In genomic region chr16:26569793-26570192, GRCh38 we compare ENCODE assay signal across 10 cellular contexts.
A peak's percentile ranks its signal among the peaks of the same experiment; 100 is the strongest.
DNase-seq lines count a peak whose midpoint lies in the region; ATAC-seq, FAIRE-seq and TF ChIP-seq lines count a peak whose summit lies in the region.
"Had no signal": no experiment of that assay in that cellular context is flagged by ENCODE, and none has a peak within 500 bp of the region (broad histone marks: within the 10 kb centered on the region; RNA-seq: fewer than 3 reads in every experiment).

No MANE protein-coding gene starts in this region.

- no peak overlapping the region for H2BK15ac ChIP-seq in mesenchymal stem cell (ENCODE audit: low read depth, poor library complexity, severe bottlenecking)

- H2BK5ac ChIP-seq in mesenchymal stem cell (ENCODE audit: low read depth, low read length, poor library complexity, severe bottlenecking) = no peak overlapping the region

- H2AFZ ChIP-seq in mesenchymal stem cell (ENCODE audit: low read depth, low read length) = no peak overlapping the region

- H3K27me3 ChIP-seq in left ventricle myocardium inferior (ENCODE audit: low read depth) = peaks cover 8% of the 10 kb centered on the region
- H3K27me3 ChIP-seq in endodermal cell (ENCODE audit: control insufficient read depth, insufficient read depth, low read length, poor library complexity, severe bottlenecking) = peaks cover 54% of the 10 kb centered on the region
- H3K27me3 ChIP-seq in CD4-positive, alpha-beta T cell (ENCODE audit: control insufficient read depth, insufficient read depth, low read length) = no peaks in the 10 kb centered on the region
- no peaks in the 10 kb centered on the region for H3K27me3 ChIP-seq in mesenchymal stem cell (ENCODE audit: control insufficient read depth in 1 of 2, insufficient read depth in 1 of 2, low read length in 2 of 2)

- H3K4me3 Mint-ChIP-seq in endodermal cell = no peak overlapping the region
- H3K4me3 Mint-ChIP-seq in CD4-positive, alpha-beta T cell = no peak overlapping the region

- no peak overlapping the region for H3K27ac Mint-ChIP-seq in endodermal cell
- no peak overlapping the region for H3K27ac Mint-ChIP-seq in CD4-positive, alpha-beta T cell
- H3K27ac Mint-ChIP-seq: activated T-helper 2 cell treated with anti-CD3 and anti-CD28 coated beads, Interferon-gamma antibody, Interleukin-2, Interleukin-4, amounts not matched to agents 10 μg/mL and 5 μg/mL and 100 μg/mL, durations not matched to agents 14 hours and 24 hours and 36 hours had no signal

- no peaks in the 10 kb centered on the region for H3K4me1 ChIP-seq in left ventricle myocardium inferior
- no peaks in the 10 kb centered on the region for H3K4me1 ChIP-seq in endodermal cell (ENCODE audit: control insufficient read depth, insufficient read depth, low read length)
- no peaks in the 10 kb centered on the region for H3K4me1 ChIP-seq in mesenchymal stem cell (ENCODE audit: control insufficient read depth, insufficient read depth, low read depth, low read length)

- TF ChIP-seq CTCF in left ventricle myocardium inferior (IDR thresholded peaks at IDR 0.05; ENCODE audit: borderline replicate concordance) (peak; percentile 44), endodermal cell (conservative IDR thresholded peaks at IDR 0.05) (peak; percentile 81), omental fat pad (IDR thresholded peaks at IDR 0.05) (no peak)
- no peak for TF ChIP-seq CTCF in CD4-positive, alpha-beta T cell (IDR thresholded peaks at IDR 0.05)

- CTCF ChIA-PET in CD4-positive, alpha-beta T cell (lab: Charles Lee) = interaction anchor here (1.1 kb wide), 1 partner anchor 10 kb away, joined by 6 read pairs; no protein-coding TSS in a partner anchor

- POLR2A ChIA-PET in CD4-positive, alpha-beta T cell (lab: Charles Lee) = interaction anchor here (1.6 kb wide), 1 partner anchor 10 kb away, joined by 4 read pairs; no protein-coding TSS in a partner anchor

- no peaks in the 10 kb centered on the region for H3K9me3 ChIP-seq in left ventricle myocardium inferior (replicated peaks)
- H3K9me3 ChIP-seq in endodermal cell (ENCODE audit: control insufficient read depth, low read length) = peaks cover 10% of the 10 kb centered on the region
- H3K9me3 ChIP-seq in CD4-positive, alpha-beta T cell (ENCODE audit: control insufficient read depth, low read length) = no peaks in the 10 kb centered on the region
- H3K9me3 ChIP-seq in mesenchymal stem cell (ENCODE audit: control insufficient read depth, low read length) = no peaks in the 10 kb centered on the region

- H3K14ac ChIP-seq in mesenchymal stem cell (ENCODE audit: low read length in 2 of 2) = no peak overlapping the region

- no peaks in the 10 kb centered on the region for H3K36me3 ChIP-seq in left ventricle myocardium inferior
- H3K36me3 ChIP-seq in endodermal cell (ENCODE audit: control insufficient read depth, insufficient read depth, low read length) = no peaks in the 10 kb centered on the region
- H3K36me3 ChIP-seq in mesenchymal stem cell (ENCODE audit: control insufficient read depth in 1 of 2, insufficient read depth in 2 of 2, low read depth in 1 of 2, low read length in 2 of 2) = no peaks in the 10 kb centered on the region

- no peak overlapping the region for H3K4me2 ChIP-seq in mesenchymal stem cell (ENCODE audit: low read length, poor library complexity, severe bottlenecking)

- no peak overlapping the region for H3K27ac ChIP-seq in left ventricle myocardium inferior (replicated peaks)
- no peak overlapping the region for H3K27ac ChIP-seq in endodermal cell (ENCODE audit: low read depth, low read length)
- no peak overlapping the region for H3K27ac ChIP-seq in CD4-positive, alpha-beta T cell (ENCODE audit: low read depth, low read length)
- H3K27ac ChIP-seq in mesenchymal stem cell (ENCODE audit: low read length, poor library complexity, severe bottlenecking) = no peak overlapping the region

- no peak overlapping the region for H2AK5ac ChIP-seq in mesenchymal stem cell (ENCODE audit: low read length, severe bottlenecking)

- peaks cover 56% of the 10 kb centered on the region for H3K27me3 Mint-ChIP-seq in endodermal cell (ENCODE audit: insufficient read depth)
- H3K27me3 Mint-ChIP-seq in CD4-positive, alpha-beta T cell = no peaks in the 10 kb centered on the region

- H3K9me3 Mint-ChIP-seq in endodermal cell = peaks cover 4% of the 10 kb centered on the region
- no peaks in the 10 kb centered on the region for H3K9me3 Mint-ChIP-seq in CD4-positive, alpha-beta T cell
- H3K9me3 Mint-ChIP-seq: activated T-helper 2 cell treated with anti-CD3 and anti-CD28 coated beads, Interferon-gamma antibody, Interleukin-2, Interleukin-4, amounts not matched to agents 10 μg/mL and 5 μg/mL and 100 μg/mL, durations not matched to agents 14 hours and 24 hours and 36 hours had no signal

- no peak overlapping the region for H3K23ac ChIP-seq in mesenchymal stem cell (ENCODE audit: low read length in 2 of 2)

- H3K4me1 Mint-ChIP-seq in endodermal cell = peaks cover 3% of the 10 kb centered on the region
- no peaks in the 10 kb centered on the region for H3K4me1 Mint-ChIP-seq in CD4-positive, alpha-beta T cell (ENCODE audit: low read depth)

- ATAC-seq in left ventricle myocardium superior = no peak
- no peak for ATAC-seq in omental fat pad (ENCODE audit: low FRiP score)
- no peak for ATAC-seq in CD4-positive, alpha-beta T cell (ENCODE audit: poor library complexity)

- no peak overlapping the region for H3K4ac ChIP-seq in mesenchymal stem cell (ENCODE audit: low read depth in 1 of 2, low read length in 2 of 2)

- H2BK12ac ChIP-seq in mesenchymal stem cell (ENCODE audit: low read length in 2 of 2) = no peak overlapping the region

- no peaks in the 10 kb centered on the region for H3K79me1 ChIP-seq in mesenchymal stem cell (replicated peaks; ENCODE audit: low read length, poor library complexity, severe bottlenecking)

- intact Hi-C loops in left ventricle myocardium inferior (cut with micrococcal nuclease) (no loop called here), left ventricle myocardium superior (cut with micrococcal nuclease) (no loop called here)
- intact Hi-C loops in CD4-positive, alpha-beta T cell (cut with DNase I, micrococcal nuclease) = no loop called here

- no peaks in the 10 kb centered on the region for H3K36me3 Mint-ChIP-seq in endodermal cell (ENCODE audit: low read depth)
- no peaks in the 10 kb centered on the region for H3K36me3 Mint-ChIP-seq in CD4-positive, alpha-beta T cell (ENCODE audit: low read depth)

- H4K91ac ChIP-seq in mesenchymal stem cell (ENCODE audit: low read length) = no peak overlapping the region

- FAIRE-seq in urothelium cell line (lab: Jason Lieb, UNC) = no peak

- H3K9ac ChIP-seq in endodermal cell (ENCODE audit: extremely low read depth, low read length, poor library complexity, severe bottlenecking) = no peak overlapping the region
- no peak overlapping the region for H3K9ac ChIP-seq in mesenchymal stem cell (ENCODE audit: low read length)

- no peak overlapping the region for H2BK120ac ChIP-seq in mesenchymal stem cell (ENCODE audit: low read depth, low read length)

- H3K4me3 ChIP-seq in left ventricle myocardium inferior (no peak overlapping the region), endodermal cell (ENCODE audit: low read length) (no peak overlapping the region), mesenchymal stem cell (ENCODE audit: insufficient read depth in 1 of 2, low read depth in 1 of 2, low read length in 2 of 2) (no peak overlapping the region)

- no peak for DNase-seq in left ventricle myocardium inferior
- no peak for DNase-seq in left ventricle myocardium superior
- DNase-seq in NCI-H526 (lab: John Stamatoyannopoulos, UW) = peak; percentile 57 to 69
- DNase-seq in endodermal cell = peak; percentile 78
- peak; percentile 37 for DNase-seq in urothelium cell line (ENCODE audit: low spot score)
- DNase-seq in omental fat pad (ENCODE audit: low spot score) = no peak
- DNase-seq in CD4-positive, alpha-beta T cell = no peak
- DNase-seq in mesenchymal stem cell = no peak
- DNase-seq: NCI-H524 had no signal

- H4K8ac ChIP-seq in mesenchymal stem cell (ENCODE audit: low read length) = no peak overlapping the region

- H3K18ac ChIP-seq in mesenchymal stem cell (ENCODE audit: low read depth in 1 of 2, low read length in 2 of 2) = no peak overlapping the region

Comparison
In these comparisons a context has a peak if more than half of its experiments do, and no peak if none do; other contexts are left out.
1. DNase-seq: peak in NCI-H526 (2 of 2), endodermal cell (single experiment) and urothelium cell line (single experiment); none in left ventricle myocardium inferior (single experiment), left ventricle myocardium superior (single experiment), omental fat pad (single experiment), CD4-positive, alpha-beta T cell (0 of 10) and mesenchymal stem cell (single experiment).
2. CTCF ChIP-seq: peak in left ventricle myocardium inferior (single experiment) and endodermal cell (single experiment); none in omental fat pad (0 of 3) and CD4-positive, alpha-beta T cell (single experiment).